In the genomic region with DNA sequence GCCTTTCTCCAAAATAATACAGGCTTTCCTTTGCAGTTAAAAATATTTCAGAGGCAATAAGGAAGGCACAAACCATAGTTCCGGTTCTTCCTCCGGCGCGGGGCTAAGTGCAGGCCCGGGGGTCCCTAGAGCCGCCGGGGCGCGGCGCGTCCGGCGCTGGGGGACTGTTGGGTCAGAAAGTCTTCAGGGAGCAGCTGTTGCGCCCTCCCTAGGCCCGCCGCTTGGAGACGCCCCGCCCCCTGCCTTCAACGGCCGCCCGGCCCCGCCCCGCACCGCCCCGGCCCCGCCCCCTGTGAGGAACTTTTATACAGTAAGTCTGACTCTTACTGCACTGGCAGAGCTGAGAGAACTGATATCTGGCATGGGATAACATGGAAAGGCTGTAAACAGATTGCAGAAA, we compare ENCODE assay signal across 2 cellular contexts.
TF ChIP-seq lines count a peak whose summit lies in the region.

No MANE protein-coding gene starts in this region.

TF ChIP-seq in WTC11, 78 proteins besides CTCF, POLR2A, EP300 and RAD21:
- TF ChIP-seq, protein P1, sequence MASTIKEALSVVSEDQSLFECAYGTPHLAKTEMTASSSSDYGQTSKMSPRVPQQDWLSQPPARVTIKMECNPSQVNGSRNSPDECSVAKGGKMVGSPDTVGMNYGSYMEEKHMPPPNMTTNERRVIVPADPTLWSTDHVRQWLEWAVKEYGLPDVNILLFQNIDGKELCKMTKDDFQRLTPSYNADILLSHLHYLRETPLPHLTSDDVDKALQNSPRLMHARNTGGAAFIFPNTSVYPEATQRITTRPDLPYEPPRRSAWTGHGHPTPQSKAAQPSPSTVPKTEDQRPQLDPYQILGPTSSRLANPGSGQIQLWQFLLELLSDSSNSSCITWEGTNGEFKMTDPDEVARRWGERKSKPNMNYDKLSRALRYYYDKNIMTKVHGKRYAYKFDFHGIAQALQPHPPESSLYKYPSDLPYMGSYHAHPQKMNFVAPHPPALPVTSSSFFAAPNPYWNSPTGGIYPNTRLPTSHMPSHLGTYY (CRISPR knock-in tag; IDR thresholded peaks at IDR 0.05) = no peak
- TF ChIP-seq E2F5 (CRISPR knock-in tag; IDR thresholded peaks at IDR 0.05) (no peak), EMX1 (CRISPR knock-in tag; IDR thresholded peaks at IDR 0.05) (no peak), ATF6 (CRISPR knock-in tag; IDR thresholded peaks at IDR 0.05) (no peak), NR1H2 (CRISPR knock-in tag; IDR thresholded peaks at IDR 0.05) (no peak), ZNF671 (CRISPR knock-in tag; IDR thresholded peaks at IDR 0.05) (no peak), TP53 (CRISPR knock-in tag; IDR thresholded peaks at IDR 0.05) (no peak), ELF4 (CRISPR knock-in tag; IDR thresholded peaks at IDR 0.05; ENCODE audit: low read depth) (no peak), ATF1 (CRISPR knock-in tag; IDR thresholded peaks at IDR 0.05) (no peak), ZNF423 (CRISPR knock-in tag; IDR thresholded peaks at IDR 0.05) (no peak), MXD4 (CRISPR knock-in tag; IDR thresholded peaks at IDR 0.05; ENCODE audit: borderline replicate concordance) (no peak), TEAD1 (CRISPR knock-in tag; IDR thresholded peaks at IDR 0.05) (no peak), FOXK1 (CRISPR knock-in tag; IDR thresholded peaks at IDR 0.05) (no peak)

TF ChIP-seq in HepG2, 621 proteins besides CTCF, POLR2A, EP300 and RAD21 (continued from another document):
- TF ChIP-seq ZBTB43 (CRISPR knock-in tag; conservative IDR thresholded peaks at IDR 0.05) (no peak), ZNF484 (CRISPR knock-in tag; IDR thresholded peaks at IDR 0.05; ENCODE audit: borderline replicate concordance, low read depth) (no peak), GATAD1 (CRISPR knock-in tag; IDR thresholded peaks at IDR 0.05) (no peak), ZFY (CRISPR knock-in tag; IDR thresholded peaks at IDR 0.05) (no peak), SP1 (IDR thresholded peaks at IDR 0.05) (no peak), SP1 (CRISPR knock-in tag; IDR thresholded peaks at IDR 0.05) (no peak), MAZ (IDR thresholded peaks at IDR 0.05; ENCODE audit: borderline replicate concordance, low read depth, low read length) (no peak), MAZ (CRISPR knock-in tag; IDR thresholded peaks at IDR 0.05; ENCODE audit: low read depth) (no peak), PPARG (CRISPR knock-in tag; conservative IDR thresholded peaks at IDR 0.05) (no peak), ZNF33A (CRISPR knock-in tag; IDR thresholded peaks at IDR 0.05; ENCODE audit: borderline replicate concordance) (no peak), ARNT (IDR thresholded peaks at IDR 0.05) (no peak)
- TF ChIP-seq, protein P2, sequence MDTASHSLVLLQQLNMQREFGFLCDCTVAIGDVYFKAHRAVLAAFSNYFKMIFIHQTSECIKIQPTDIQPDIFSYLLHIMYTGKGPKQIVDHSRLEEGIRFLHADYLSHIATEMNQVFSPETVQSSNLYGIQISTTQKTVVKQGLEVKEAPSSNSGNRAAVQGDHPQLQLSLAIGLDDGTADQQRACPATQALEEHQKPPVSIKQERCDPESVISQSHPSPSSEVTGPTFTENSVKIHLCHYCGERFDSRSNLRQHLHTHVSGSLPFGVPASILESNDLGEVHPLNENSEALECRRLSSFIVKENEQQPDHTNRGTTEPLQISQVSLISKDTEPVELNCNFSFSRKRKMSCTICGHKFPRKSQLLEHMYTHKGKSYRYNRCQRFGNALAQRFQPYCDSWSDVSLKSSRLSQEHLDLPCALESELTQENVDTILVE (CRISPR knock-in tag; IDR thresholded peaks at IDR 0.05) = no peak
- TF ChIP-seq, protein P3, sequence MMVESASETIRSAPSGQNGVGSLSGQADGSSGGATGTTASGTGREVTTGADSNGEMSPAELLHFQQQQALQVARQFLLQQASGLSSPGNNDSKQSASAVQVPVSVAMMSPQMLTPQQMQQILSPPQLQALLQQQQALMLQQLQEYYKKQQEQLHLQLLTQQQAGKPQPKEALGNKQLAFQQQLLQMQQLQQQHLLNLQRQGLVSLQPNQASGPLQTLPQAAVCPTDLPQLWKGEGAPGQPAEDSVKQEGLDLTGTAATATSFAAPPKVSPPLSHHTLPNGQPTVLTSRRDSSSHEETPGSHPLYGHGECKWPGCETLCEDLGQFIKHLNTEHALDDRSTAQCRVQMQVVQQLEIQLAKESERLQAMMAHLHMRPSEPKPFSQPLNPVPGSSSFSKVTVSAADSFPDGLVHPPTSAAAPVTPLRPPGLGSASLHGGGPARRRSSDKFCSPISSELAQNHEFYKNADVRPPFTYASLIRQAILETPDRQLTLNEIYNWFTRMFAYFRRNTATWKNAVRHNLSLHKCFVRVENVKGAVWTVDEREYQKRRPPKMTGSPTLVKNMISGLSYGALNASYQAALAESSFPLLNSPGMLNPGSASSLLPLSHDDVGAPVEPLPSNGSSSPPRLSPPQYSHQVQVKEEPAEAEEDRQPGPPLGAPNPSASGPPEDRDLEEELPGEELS (CRISPR knock-in tag; IDR thresholded peaks at IDR 0.05) = no peak
TF ChIP-seq in HepG2: peak in this region for 0.
